In genomic region chr2:61433606-61434005, GRCh38 we compare ENCODE assay signal across 17 cellular contexts. TPM values are rescaled to one million over a fixed set of nuclear protein-coding genes. Genes with fewer than 3 reads are reported as not detected.
DNase-seq lines count a peak whose midpoint lies in the region; ATAC-seq and TF ChIP-seq lines count a peak whose summit lies in the region.
"Had no signal": no experiment of that assay in that cellular context is flagged by ENCODE, and none has a peak within 500 bp of the region (broad histone marks: within the 10 kb centered on the region; RNA-seq: fewer than 3 reads in every experiment).

No MANE protein-coding gene starts in this region.

- H3K27me3 ChIP-seq in H9 (ENCODE audit: insufficient read depth, low read length), result no peaks in the 10 kb centered on the region
- no peaks in the 10 kb centered on the region for H3K27me3 ChIP-seq in endodermal cell (ENCODE audit: control insufficient read depth, insufficient read depth, low read length, poor library complexity, severe bottlenecking)
- H3K27me3 ChIP-seq in MM.1S (replicated peaks; ENCODE audit: insufficient read depth, low read length), result no peaks in the 10 kb centered on the region
- H3K27me3 ChIP-seq: foreskin keratinocyte, ovary had no signal

- no peak for ATAC-seq in activated CD4-positive, alpha-beta T cell treated with anti-CD3 and anti-CD28 coated beads for 36 hours
- no peak for ATAC-seq in HG03442 (IDR thresholded peaks at IDR 0.05; ENCODE audit: unreplicated experiment)
- ATAC-seq: foreskin keratinocyte had no signal

- H3K27me3 Mint-ChIP-seq in activated CD4-positive, alpha-beta T cell treated with anti-CD3 and anti-CD28 coated beads for 36 hours, result no peaks in the 10 kb centered on the region
- H3K27me3 Mint-ChIP-seq in H9 (ENCODE audit: low read depth), result no peaks in the 10 kb centered on the region
- H3K27me3 Mint-ChIP-seq in endodermal cell (ENCODE audit: insufficient read depth), result no peaks in the 10 kb centered on the region
- no peaks in the 10 kb centered on the region for H3K27me3 Mint-ChIP-seq in progenitor cell of endocrine pancreas

- H3K79me1 ChIP-seq in H9 (ENCODE audit: insufficient read depth, low read depth, low read length, poor library complexity, severe bottlenecking), result peaks cover 4% of the 10 kb centered on the region

- DNase-seq in activated CD4-positive, alpha-beta T cell treated with anti-CD3 and anti-CD28 coated beads for 36 hours, result no peak
- DNase-seq in activated CD4-positive, alpha-beta T cell treated with anti-CD3 and anti-CD28 coated beads, Interleukin-2, amount 50 U/mL, for 48 hours, result no peak
- no peak for DNase-seq in H9
- DNase-seq in endodermal cell, result no peak
- DNase-seq in progenitor cell of endocrine pancreas (ENCODE audit: low spot score, unreplicated experiment), result no peak
- no peak for DNase-seq in SKM-1 treated with dmso at 0.1 percent for 144 hours (lab: John Stamatoyannopoulos, UW; ENCODE audit: unreplicated experiment)
- no peak for DNase-seq in MM.1S
- DNase-seq: 8988T; activated CD4-positive, alpha-beta T cell treated with anti-CD3 and anti-CD28 coated beads for 48 hours; activated T-cell treated with anti-CD3 and anti-CD28 coated beads, Interleukin-2, amount 50 U/mL, for 48 hours; amniotic stem cell; COR-L47; foreskin keratinocyte; mesenchymal stem cell; ovary; T-helper 9 cell had no signal

- H3K14ac ChIP-seq in H9 (ENCODE audit: insufficient read depth, low read length), result no peak overlapping the region

- no peak overlapping the region for H4K91ac ChIP-seq in H9 (ENCODE audit: insufficient read length, low read depth, low read length)

- H3K18ac ChIP-seq in H9 (ENCODE audit: insufficient read length, low read depth, low read length), result no peak overlapping the region

- H3K4ac ChIP-seq in H9 (ENCODE audit: low read depth, low read length), result no peak overlapping the region

- H3T11ph ChIP-seq in H9 (ENCODE audit: low read length), result no peak overlapping the region

- H3K27ac Mint-ChIP-seq in activated CD4-positive, alpha-beta T cell treated with anti-CD3 and anti-CD28 coated beads for 36 hours, result peak overlapping the region; percentile 14
- peak overlapping the region; percentile 41 to 77 (median 74) for H3K27ac Mint-ChIP-seq in H9
- H3K27ac Mint-ChIP-seq in endodermal cell, result peak overlapping the region; percentile 74
- H3K27ac Mint-ChIP-seq in progenitor cell of endocrine pancreas, result peak overlapping the region; percentile 35

- H3K36me3 ChIP-seq in endodermal cell (ENCODE audit: control insufficient read depth, insufficient read depth, low read length) (peaks cover 6% of the 10 kb centered on the region), MM.1S (replicated peaks; ENCODE audit: insufficient read depth, low read length) (no peaks in the 10 kb centered on the region)
- H3K36me3 ChIP-seq: ovary had no signal

- H3K4me2 ChIP-seq in H9 (ENCODE audit: insufficient read depth, insufficient read length, low read length), result no peak overlapping the region
- no peak overlapping the region for H3K4me2 ChIP-seq in MM.1S (ENCODE audit: low read depth, low read length)

- CTCF ChIA-PET in activated CD4-positive, alpha-beta T cell treated with anti-CD3 and anti-CD28 coated beads for 36 hours (lab: Charles Lee), result interaction anchor here (0.7 to 0.9 kb wide), 2 partner anchors 9 to 34 kb away, joined by 3 read pairs; no protein-coding TSS in a partner anchor

- H2AK5ac ChIP-seq in H9 (ENCODE audit: insufficient read length, low read length), result no peak overlapping the region

- H2AFZ ChIP-seq in H9 (ENCODE audit: low read length), result no peak overlapping the region
- no peak overlapping the region for H2AFZ ChIP-seq in MM.1S (ENCODE audit: low read length)

- TF ChIP-seq CTCF in H9 (conservative IDR thresholded peaks at IDR 0.05), result peak; percentile 27; the same call in 2 of the 3 replicates
- TF ChIP-seq CTCF in endodermal cell (conservative IDR thresholded peaks at IDR 0.05), result peak; percentile 37
- no peak for TF ChIP-seq CTCF in progenitor cell of endocrine pancreas (IDR thresholded peaks at IDR 0.05; ENCODE audit: unreplicated experiment)
- no peak for TF ChIP-seq CTCF in MM.1S (IDR thresholded peaks at IDR 0.05; ENCODE audit: low read length)

- H3K4me1 Mint-ChIP-seq in activated CD4-positive, alpha-beta T cell treated with anti-CD3 and anti-CD28 coated beads for 36 hours, result peaks cover 51% of the 10 kb centered on the region
- H3K4me1 Mint-ChIP-seq in H9 (peaks cover 25 to 27% of the 10 kb centered on the region in 2 experiments), endodermal cell (peaks cover 16% of the 10 kb centered on the region), progenitor cell of endocrine pancreas (ENCODE audit: low read depth) (peaks cover 14% of the 10 kb centered on the region)

- WGBS in H9 (ENCODE audit: extremely low coverage, insufficient read length, low lambda C conversion rate), result no CpG with 5 or more reads among the region's 1 CpG
- 88% methylated on average over 1 of the region's 1 CpG; no CpG with 5 or more reads in 1 of the 2 experiments for WGBS in endodermal cell (ENCODE audit: insufficient coverage in 1 of 2, insufficient read length in 1 of 2), 2 experiments

- H3K27ac ChIP-seq in H9 (ENCODE audit: insufficient read length, low read depth, low read length), result no peak overlapping the region
- H3K27ac ChIP-seq in endodermal cell (ENCODE audit: low read depth, low read length), result no peak overlapping the region
- no peak overlapping the region for H3K27ac ChIP-seq in MM.1S (ENCODE audit: low read length)
- H3K27ac ChIP-seq: foreskin keratinocyte, ovary had no signal

- H3K23me2 ChIP-seq in H9 (ENCODE audit: insufficient read length, low read depth, low read length, poor library complexity, severe bottlenecking), result no peaks in the 10 kb centered on the region

- intact Hi-C loops in activated CD4-positive, alpha-beta T cell treated with anti-CD3 and anti-CD28 coated beads for 36 hours (cut with DNase I, micrococcal nuclease), result no loop called here

- no peak overlapping the region for H3K4me3 ChIP-seq in endodermal cell (ENCODE audit: low read length)
- H3K4me3 ChIP-seq in MM.1S (ENCODE audit: low read length), result no peak overlapping the region
- H3K4me3 ChIP-seq: ovary had no signal

- H3K79me2 ChIP-seq in H9 (ENCODE audit: insufficient read depth, low read length) (peaks cover 55% of the 10 kb centered on the region), MM.1S (ENCODE audit: low read length) (peaks cover 98% of the 10 kb centered on the region)

- no peak overlapping the region for H3K4me3 Mint-ChIP-seq in activated CD4-positive, alpha-beta T cell treated with anti-CD3 and anti-CD28 coated beads for 36 hours
- H3K4me3 Mint-ChIP-seq in H9 (no peak overlapping the region), endodermal cell (no peak overlapping the region), progenitor cell of endocrine pancreas (ENCODE audit: low read depth) (no peak overlapping the region)

- H3K23ac ChIP-seq in H9 (ENCODE audit: insufficient read length, low read depth, low read length), result no peak overlapping the region

- POLR2A ChIA-PET in activated CD4-positive, alpha-beta T cell treated with anti-CD3 and anti-CD28 coated beads for 36 hours (lab: Charles Lee), result no interaction called here

- no peaks in the 10 kb centered on the region for H3K9me3 ChIP-seq in H9 (ENCODE audit: control insufficient read depth, low read depth, low read length)
- H3K9me3 ChIP-seq in endodermal cell (ENCODE audit: control insufficient read depth, low read length), result peaks cover 26% of the 10 kb centered on the region
- H3K9me3 ChIP-seq in MM.1S (replicated peaks; ENCODE audit: insufficient read depth, low read length), result no peaks in the 10 kb centered on the region
- H3K9me3 ChIP-seq: ovary had no signal

- no peaks in the 10 kb centered on the region for H3F3A ChIP-seq in MM.1S (ENCODE audit: insufficient read depth, low read length)

- H3K4me1 ChIP-seq in H9 (ENCODE audit: insufficient read depth, low read length) (peaks cover 4% of the 10 kb centered on the region; the same call in 1 of the 2 replicates), endodermal cell (ENCODE audit: control insufficient read depth, insufficient read depth, low read length) (peaks cover 3% of the 10 kb centered on the region), MM.1S (ENCODE audit: low read length) (0 out of 2 replicates have a peak, but pooled peaks cover 4% of the 10 kb centered on the region)
- H3K4me1 ChIP-seq: foreskin keratinocyte had no signal

- H2BK5ac ChIP-seq in H9 (ENCODE audit: insufficient read length, low read length), result no peak overlapping the region

- H2BK20ac ChIP-seq in H9 (ENCODE audit: low read depth, low read length, poor library complexity, severe bottlenecking), result no peak overlapping the region

- H4K8ac ChIP-seq in H9 (replicated peaks; ENCODE audit: insufficient read length, low read depth, low read length), result no peak overlapping the region

- no peaks in the 10 kb centered on the region for H3K9me2 ChIP-seq in MM.1S (replicated peaks; ENCODE audit: insufficient read depth, low read length)

- H2BK15ac ChIP-seq in H9 (ENCODE audit: low read depth, low read length), result no peak overlapping the region

- peaks cover 22% of the 10 kb centered on the region for H3K36me3 Mint-ChIP-seq in activated CD4-positive, alpha-beta T cell treated with anti-CD3 and anti-CD28 coated beads for 36 hours (ENCODE audit: low read depth)
- H3K36me3 Mint-ChIP-seq in H9 (ENCODE audit: insufficient read depth in 1 of 3, low read depth in 3 of 3) (peaks cover 5 to 8% (median 7%) of the 10 kb centered on the region in 3 experiments), endodermal cell (ENCODE audit: low read depth) (peaks cover 27% of the 10 kb centered on the region), progenitor cell of endocrine pancreas (ENCODE audit: insufficient read depth) (peaks cover 24% of the 10 kb centered on the region)

- H4K20me1 ChIP-seq in H9 (ENCODE audit: control insufficient read depth, insufficient read depth, insufficient read length) (no peaks in the 10 kb centered on the region), MM.1S (ENCODE audit: insufficient read depth, low read length) (peaks cover 35% of the 10 kb centered on the region)

- H3K9ac ChIP-seq in H9 (ENCODE audit: extremely low read depth, insufficient read length, low read length) (no peak overlapping the region), endodermal cell (ENCODE audit: extremely low read depth, low read length, poor library complexity, severe bottlenecking) (no peak overlapping the region), MM.1S (ENCODE audit: low read length) (no peak overlapping the region)

- peaks cover 15% of the 10 kb centered on the region for H3K9me3 Mint-ChIP-seq in activated CD4-positive, alpha-beta T cell treated with anti-CD3 and anti-CD28 coated beads for 36 hours (ENCODE audit: low read depth)
- peaks cover 4 to 6% of the 10 kb centered on the region in 2 experiments; a peak in 4 of 5 replicates for H3K9me3 Mint-ChIP-seq in H9
- H3K9me3 Mint-ChIP-seq in endodermal cell, result peaks cover 31% of the 10 kb centered on the region
- peaks cover 22% of the 10 kb centered on the region for H3K9me3 Mint-ChIP-seq in progenitor cell of endocrine pancreas (ENCODE audit: low read depth)

- no peak overlapping the region for H3K56ac ChIP-seq in H9 (ENCODE audit: insufficient read length, low read depth, low read length)

- no peak overlapping the region for H2BK120ac ChIP-seq in H9 (ENCODE audit: low read depth, low read length, poor library complexity, severe bottlenecking)

- H2BK12ac ChIP-seq in H9 (ENCODE audit: insufficient read length, low read depth, low read length), result no peak overlapping the region

- H4K5ac ChIP-seq in H9 (ENCODE audit: insufficient read length, low read depth, low read length), result no peak overlapping the region

RNA-seq across cellular contexts. Expression of gene USP34, which starts 37.3 kb away (rescaled TPM):
- 10 to 100 TPM; 63.7 to 67.6 TPM for total RNA-seq in activated CD4-positive, alpha-beta T cell treated with anti-CD3 and anti-CD28 coated beads for 36 hours
- total RNA-seq in H9 (2021) (84.3 and 93.9 TPM in 2 replicates), endodermal cell (100 to 1,000 TPM; 105 to 120 TPM), progenitor cell of endocrine pancreas (139 and 160 TPM in 2 replicates)
- 66.8 TPM for polyA plus RNA-seq in endodermal cell (2013, experiment 1 of 2)
- polyA plus RNA-seq in endodermal cell (2013, experiment 2 of 2), result 68.2 TPM

Comparison
In these comparisons a context has a peak if more than half of its experiments do, and no peak if none do; other contexts are left out.
1. H3K27ac Mint-ChIP-seq: peak in every context shown above with its lines; median percentile 74 in H9; 74 in endodermal cell; 35 in progenitor cell of endocrine pancreas; 14 in activated CD4-positive, alpha-beta T cell treated with anti-CD3 and anti-CD28 coated beads for 36 hours.
2. CTCF ChIP-seq: peak in H9 (single experiment) and endodermal cell (single experiment); none in progenitor cell of endocrine pancreas (single experiment) and MM.1S (single experiment).